In genomic region chr13:42073683-42074082, GRCh38 we compare ENCODE assay signal across 22 cellular contexts.
"Had no signal": no experiment of that assay in that cellular context is flagged by ENCODE, and none has a peak within 500 bp of the region (broad histone marks: within the 10 kb centered on the region; RNA-seq: fewer than 3 reads in every experiment).

No MANE protein-coding gene starts in this region.

- H3K4me3 ChIP-seq: SJCRH30 had no signal

- H3K9me3 ChIP-seq: SJCRH30, SK-N-SH had no signal

- H3K27me3 ChIP-seq: SJCRH30 had no signal

- H3K4me1 ChIP-seq: SJCRH30 had no signal

- DNase-seq: activated CD4-positive, alpha-beta memory T cell treated with anti-CD3 and anti-CD28 coated beads, Interleukin-2, amount 10 ng/mL, durations not matched to agents 7 days and 5 days; activated CD4-positive, alpha-beta T cell treated with anti-CD3 and anti-CD28 coated beads, Interleukin-2, amount 50 U/mL, for 1 hour; activated CD4-positive, CD25-positive, alpha-beta regulatory T cell; activated CD8-positive, alpha-beta memory T cell treated with anti-CD3 and anti-CD28 coated beads, Interleukin-2, amount 50 U/mL, for 48 hours; activated effector memory CD4-positive, alpha-beta T cell treated with Interleukin-2 at 50 U/mL for 16 hours; activated naive CD4-positive, alpha-beta T cell treated with Interleukin-2 at 50 U/mL for 16 hours; activated naive CD8-positive, alpha-beta T cell treated with anti-CD3 and anti-CD28 coated beads, Interleukin-2, amount 50 U/mL, for 24 hours; activated T-cell treated with anti-CD3 and anti-CD28 coated beads, Interleukin-2, amount 50 U/mL, for 1 hour; amniotic stem cell; caudate nucleus; KG1; NCI-H1092; NCI-H1930; NCI-H2171; NCI-H2227 treated with DMSO at 0.1 percent for 48 hours; NCI-H446 treated with DMSO at 0.1 percent for 48 hours; NCI-H524 treated with DMSO at 0.1 percent for 48 hours; NCI-H82; SJCRH30; SK-N-SH; T-helper 1 cell had no signal

- H3K27ac ChIP-seq: SJCRH30, VCaP had no signal

- H3K36me3 ChIP-seq: SJCRH30 had no signal
